12 cellular contexts compared by ENCODE assay signal in genomic region chr7:7554021-7554432, GRCh38. TPM values are rescaled to one million over a fixed set of nuclear protein-coding genes. Genes with fewer than 3 reads are reported as not detected.
A peak's percentile ranks its signal among the peaks of the same experiment; 100 is the strongest.
DNase-seq lines count a peak whose midpoint lies in the region; ATAC-seq and TF ChIP-seq lines count a peak whose summit lies in the region.
"Had no signal": no experiment of that assay in that cellular context is flagged by ENCODE, and none has a peak within 500 bp of the region (broad histone marks: within the 10 kb centered on the region; RNA-seq: fewer than 3 reads in every experiment).

No MANE protein-coding gene starts in this region.

- DNase-seq in DMS 273 treated with DMSO at 0.1 percent for 48 hours (lab: John Stamatoyannopoulos, UW) = peak; percentile 71
- DNase-seq in NCI-H1436 treated with DMSO at 0.1 percent for 48 hours (lab: John Stamatoyannopoulos, UW) = peak; percentile 71
- no peak for DNase-seq in ascending aorta (ENCODE audit: low spot score in 2 of 2)
- no peak for DNase-seq in caudate nucleus (lab: John Stamatoyannopoulos, UW)
- DNase-seq in upper lobe of left lung = no peak
- DNase-seq: activated CD4-positive, alpha-beta T cell treated with anti-CD3 and anti-CD28 coated beads, Interleukin-2, amount 50 U/mL, for 1 hour; activated naive CD8-positive, alpha-beta T cell treated with anti-CD3 and anti-CD28 coated beads, Interleukin-2, amount 50 U/mL, for 24 hours had no signal

- intact Hi-C loops in ascending aorta (cut with DNase I) = no loop called here

- no peak for TF ChIP-seq EP300 in upper lobe of left lung (IDR thresholded peaks at IDR 0.05)

- peaks cover 21% of the 10 kb centered on the region for H3K4me1 Mint-ChIP-seq in nephron
- H3K4me1 Mint-ChIP-seq: activated naive CD8-positive, alpha-beta T cell treated with anti-CD3 and anti-CD28 coated beads, Interleukin-2, amount 50 U/mL, for 24 hours; IgD-negative memory B cell had no signal

- H3K27ac ChIP-seq in ascending aorta (peak overlapping the region; percentile 15 to 16), caudate nucleus (ENCODE audit: low read depth, low read length) (no peak overlapping the region), upper lobe of left lung (no peak overlapping the region)
- H3K27ac ChIP-seq: gastroesophageal sphincter had no signal

- peak overlapping the region; percentile 46 to 83 (median 59) for H3K27ac Mint-ChIP-seq in nephron
- H3K27ac Mint-ChIP-seq: activated naive CD8-positive, alpha-beta T cell treated with anti-CD3 and anti-CD28 coated beads, Interleukin-2, amount 50 U/mL, for 24 hours; IgD-negative memory B cell had no signal

- no peak for ATAC-seq in HG02759 (IDR thresholded peaks at IDR 0.05; ENCODE audit: unreplicated experiment)
- no peak for ATAC-seq in SK-N-SH treated with all-trans-retinoic acid at 6 μM for 48 hours
- no peak for ATAC-seq in upper lobe of left lung (ENCODE audit: low FRiP score in 2 of 2)
- ATAC-seq: activated naive CD8-positive, alpha-beta T cell treated with anti-CD3 and anti-CD28 coated beads, Interleukin-2, amount 50 U/mL, for 24 hours; gastroesophageal sphincter had no signal

- WGBS in upper lobe of left lung, 2 donors = 89 to 90% methylated on average over 5 of the region's 5 CpGs

- H3K27me3 ChIP-seq in ascending aorta (no peaks in the 10 kb centered on the region), upper lobe of left lung (no peaks in the 10 kb centered on the region)
- H3K27me3 ChIP-seq: gastroesophageal sphincter had no signal

- H3K4me1 ChIP-seq in ascending aorta (no peaks in the 10 kb centered on the region), upper lobe of left lung (no peaks in the 10 kb centered on the region)
- H3K4me1 ChIP-seq: gastroesophageal sphincter had no signal

- no peak for TF ChIP-seq CTCF in ascending aorta (IDR thresholded peaks at IDR 0.05)
- TF ChIP-seq CTCF in nephron (IDR thresholded peaks at IDR 0.05; ENCODE audit: unreplicated experiment in 3 of 3) = no peak
- TF ChIP-seq CTCF in upper lobe of left lung (IDR thresholded peaks at IDR 0.05) = no peak

- H3K36me3 ChIP-seq in ascending aorta (no peaks in the 10 kb centered on the region), upper lobe of left lung (peaks cover 0 to 7% (median 0%) of the 10 kb centered on the region in 4 donors)

- no peaks in the 10 kb centered on the region for H3K27me3 Mint-ChIP-seq in nephron (ENCODE audit: low read depth)
- H3K27me3 Mint-ChIP-seq: activated naive CD8-positive, alpha-beta T cell treated with anti-CD3 and anti-CD28 coated beads, Interleukin-2, amount 50 U/mL, for 24 hours had no signal

- TF ChIP-seq POLR2A in upper lobe of left lung (IDR thresholded peaks at IDR 0.05) = no peak

- H3K4me3 Mint-ChIP-seq in nephron = peak overlapping the region in 2 of 3 experiments; percentile 6 to 24
- H3K4me3 Mint-ChIP-seq: activated naive CD8-positive, alpha-beta T cell treated with anti-CD3 and anti-CD28 coated beads, Interleukin-2, amount 50 U/mL, for 24 hours; IgD-negative memory B cell had no signal

- H3K36me3 Mint-ChIP-seq in nephron (ENCODE audit: low read depth) = peaks cover 26% of the 10 kb centered on the region

- H3K9me3 ChIP-seq in ascending aorta (no peaks in the 10 kb centered on the region), upper lobe of left lung (peaks cover 0 to 3% (median 0%) of the 10 kb centered on the region in 4 donors)
- H3K9me3 ChIP-seq: gastroesophageal sphincter had no signal

- H3K4me3 ChIP-seq in ascending aorta = no peak overlapping the region
- no peak overlapping the region for H3K4me3 ChIP-seq in upper lobe of left lung
- H3K4me3 ChIP-seq: gastroesophageal sphincter had no signal

- peaks cover 17% of the 10 kb centered on the region for H3K9me3 Mint-ChIP-seq in nephron

TF ChIP-seq in SK-N-SH treated with all-trans-retinoic acid at 6 μM for 48 hours, 23 proteins besides CTCF, POLR2A, EP300 and RAD21:
- TF ChIP-seq TCF4 (CRISPR knock-in tag; IDR thresholded peaks at IDR 0.05; ENCODE audit: borderline replicate concordance) (no peak), CSDC2 (CRISPR knock-in tag; IDR thresholded peaks at IDR 0.05) (no peak), ZFP30 (CRISPR knock-in tag; IDR thresholded peaks at IDR 0.05) (no peak), RARB (CRISPR knock-in tag; IDR thresholded peaks at IDR 0.05) (no peak), ZNF70 (CRISPR knock-in tag; IDR thresholded peaks at IDR 0.05) (no peak), ZNF8 (CRISPR knock-in tag; IDR thresholded peaks at IDR 0.05) (no peak), GLIS3 (CRISPR knock-in tag; IDR thresholded peaks at IDR 0.05) (no peak), ARNTL (CRISPR knock-in tag; IDR thresholded peaks at IDR 0.05; ENCODE audit: borderline replicate concordance, low read depth) (no peak), BACH2 (CRISPR knock-in tag; IDR thresholded peaks at IDR 0.05; ENCODE audit: borderline replicate concordance) (no peak), POU6F1 (CRISPR knock-in tag; IDR thresholded peaks at IDR 0.05; ENCODE audit: borderline replicate concordance, low read depth) (no peak), ESRRG (CRISPR knock-in tag; IDR thresholded peaks at IDR 0.05) (no peak)

RNA-seq across cellular contexts. Expression of gene MIOS, which starts 12.7 kb away (rescaled TPM):
- 14.6 TPM for total RNA-seq in ascending aorta
- 10 to 100 TPM; 14.0 to 47.6 (median 27.7) TPM for total RNA-seq in upper lobe of left lung

RNA-seq across cellular contexts. Expression of gene COL28A1, which starts 18.4 kb away (rescaled TPM):
- 0.11 TPM for total RNA-seq in ascending aorta
- total RNA-seq in upper lobe of left lung = 10 to 100 TPM in 1 of 6 donors, 1 to 10 TPM in 5; 1.5 to 14.7 (median 4.3) TPM

Comparison
In these comparisons a context has a peak if more than half of its experiments do, and no peak if none do; other contexts are left out.
1. DNase-seq: peak in DMS 273 treated with DMSO at 0.1 percent for 48 hours (single experiment) and NCI-H1436 treated with DMSO at 0.1 percent for 48 hours (single experiment); none in ascending aorta (0 of 2), caudate nucleus (0 of 61) and upper lobe of left lung (0 of 2).
2. H3K27ac ChIP-seq: peak in ascending aorta (2 of 2); none in caudate nucleus (single experiment) and upper lobe of left lung (0 of 4).